8 cellular contexts compared by ENCODE assay signal in genomic region chr10:100730739-100731602, GRCh38. TPM values are rescaled to one million over a fixed set of nuclear protein-coding genes. Genes with fewer than 3 reads are reported as not detected.
A peak's percentile ranks its signal among the peaks of the same experiment; 100 is the strongest.
DNase-seq lines count a peak whose midpoint lies in the region; ATAC-seq and TF ChIP-seq lines count a peak whose summit lies in the region.

No MANE protein-coding gene starts in this region.

- H3K4me1 Mint-ChIP-seq in CD4-positive, alpha-beta T cell (ENCODE audit: low read depth), result peaks cover 30% of the 10 kb centered on the region
- H3K4me1 Mint-ChIP-seq in MCF 10A (ENCODE audit: insufficient read depth, unreplicated experiment), result peaks cover 7% of the 10 kb centered on the region
- peaks cover 16 to 40% (median 37%) of the 10 kb centered on the region in 4 donors for H3K4me1 Mint-ChIP-seq in naive thymus-derived CD8-positive, alpha-beta T cell

- DNase-seq in CD4-positive, alpha-beta T cell, result peak in 1 of 10 experiments; percentile 9
- peak; percentile 17 for DNase-seq in MCF 10A (ENCODE audit: unreplicated experiment)
- DNase-seq in naive thymus-derived CD8-positive, alpha-beta T cell, result peak in 2 of 10 donors; percentile 11 to 53
- no peak for DNase-seq in H4 (ENCODE audit: low spot score)
- DNase-seq in NCI-H1417 (lab: John Stamatoyannopoulos, UW), result no peak

- POLR2A ChIA-PET in CD4-positive, alpha-beta T cell (lab: Charles Lee), result no interaction called here
- POLR2A ChIA-PET in MCF 10A (lab: Yijun Ruan, JAX), result interaction anchor here (1.0 kb wide), 1 partner anchor 24 kb away, joined by 3 read pairs; no protein-coding TSS in a partner anchor
- POLR2A ChIA-PET in naive thymus-derived CD8-positive, alpha-beta T cell (lab: Charles Lee), result no interaction called here

- intact Hi-C loops in CD4-positive, alpha-beta T cell (cut with DNase I, micrococcal nuclease), result no loop called here
- intact Hi-C loops in MCF 10A (cut with micrococcal nuclease), result no loop called here

- TF ChIP-seq CTCF in CD4-positive, alpha-beta T cell (IDR thresholded peaks at IDR 0.05), result no peak
- no peak for TF ChIP-seq CTCF in MCF 10A (IDR thresholded peaks at IDR 0.05; ENCODE audit: unreplicated experiment)

- no peak for TF ChIP-seq RAD21 in Ishikawa (IDR thresholded peaks at IDR 0.05; ENCODE audit: low read depth)

- peak overlapping the region; percentile 65 for H3K4me3 Mint-ChIP-seq in CD4-positive, alpha-beta T cell
- no peak overlapping the region for H3K4me3 Mint-ChIP-seq in MCF 10A (ENCODE audit: unreplicated experiment)
- H3K4me3 Mint-ChIP-seq in naive thymus-derived CD8-positive, alpha-beta T cell, result peak overlapping the region; percentile 59 to 83 (median 71)

- ATAC-seq in CD4-positive, alpha-beta T cell (ENCODE audit: poor library complexity), result peak; percentile 57
- ATAC-seq in GM19351 (IDR thresholded peaks at IDR 0.05; ENCODE audit: unreplicated experiment) (peak; percentile 84), GM19452 (IDR thresholded peaks at IDR 0.05; ENCODE audit: unreplicated experiment) (no peak)
- ATAC-seq in naive thymus-derived CD8-positive, alpha-beta T cell, result peak; percentile 62 to 73

- no peak overlapping the region for H3K27ac ChIP-seq in CD4-positive, alpha-beta T cell (ENCODE audit: low read depth, low read length)

- H3K27ac Mint-ChIP-seq in CD4-positive, alpha-beta T cell, result no peak overlapping the region
- H3K27ac Mint-ChIP-seq in MCF 10A (ENCODE audit: low read depth, unreplicated experiment), result no peak overlapping the region
- peak overlapping the region in 1 of 10 donors; percentile 40 for H3K27ac Mint-ChIP-seq in naive thymus-derived CD8-positive, alpha-beta T cell

- H3K9me3 Mint-ChIP-seq in CD4-positive, alpha-beta T cell, result no peaks in the 10 kb centered on the region
- no peaks in the 10 kb centered on the region for H3K9me3 Mint-ChIP-seq in MCF 10A (ENCODE audit: unreplicated experiment)
- no peaks in the 10 kb centered on the region for H3K9me3 Mint-ChIP-seq in naive thymus-derived CD8-positive, alpha-beta T cell

- peaks cover 94% of the 10 kb centered on the region for H3K27me3 ChIP-seq in CD4-positive, alpha-beta T cell (ENCODE audit: control insufficient read depth, insufficient read depth, low read length)

- CTCF ChIA-PET in CD4-positive, alpha-beta T cell (lab: Charles Lee), result no interaction called here
- CTCF ChIA-PET in MCF 10A (lab: Yijun Ruan, JAX), result interaction anchor here (1.1 kb wide), 1 partner anchor 12 kb away, joined by 3 read pairs; no protein-coding TSS in a partner anchor

- no peaks in the 10 kb centered on the region for H3K9me3 ChIP-seq in CD4-positive, alpha-beta T cell (ENCODE audit: control insufficient read depth, low read length)

- no peak; the same call in 1 of the 2 replicates for TF ChIP-seq EP300 in Ishikawa (IDR thresholded peaks at IDR 0.05; ENCODE audit: borderline replicate concordance)

- BruUV-seq in MCF 10A (replicated peaks; lab: Mats Ljungman, UMichigan), result no TSS peak

- H3K36me3 Mint-ChIP-seq in CD4-positive, alpha-beta T cell (ENCODE audit: low read depth), result no peaks in the 10 kb centered on the region
- no peaks in the 10 kb centered on the region for H3K36me3 Mint-ChIP-seq in MCF 10A (ENCODE audit: insufficient read depth, unreplicated experiment)
- peaks cover 0 to 5% (median 0%) of the 10 kb centered on the region in 3 donors for H3K36me3 Mint-ChIP-seq in naive thymus-derived CD8-positive, alpha-beta T cell

- peaks cover 96% of the 10 kb centered on the region for H3K27me3 Mint-ChIP-seq in CD4-positive, alpha-beta T cell
- peaks cover 73% of the 10 kb centered on the region for H3K27me3 Mint-ChIP-seq in MCF 10A (ENCODE audit: insufficient read depth, unreplicated experiment)
- H3K27me3 Mint-ChIP-seq in naive thymus-derived CD8-positive, alpha-beta T cell, result peaks cover 57 to 100% (median 86%) of the 10 kb centered on the region in 5 donors

TF ChIP-seq in Ishikawa, 13 proteins besides CTCF, POLR2A, EP300 and RAD21:
- TF ChIP-seq EGR1 (IDR thresholded peaks at IDR 0.05), result peak; percentile 73
- TF ChIP-seq MAX (IDR thresholded peaks at IDR 0.05), result peak; percentile 9; the same call in 1 of the 2 replicates
- no peak for TF ChIP-seq NFIC (IDR thresholded peaks at IDR 0.05)

RNA-seq across cellular contexts. Expression of gene PAX2, which starts 14.4 kb away (rescaled TPM):
- total RNA-seq in CD4-positive, alpha-beta T cell, result not detected
- not detected in 2 replicates for total RNA-seq in MCF 10A (2022)
- not detected for total RNA-seq in naive thymus-derived CD8-positive, alpha-beta T cell
- polyA plus RNA-seq in naive thymus-derived CD8-positive, alpha-beta T cell, result not detected
- not detected in 2 replicates for total RNA-seq in H4 (2014; rRNA removed; shearing (Covaris generic))
